Comparison of ENCODE assay signal across 15 cellular contexts in genomic region chr3:46895761-46896160, GRCh38. TPM values are rescaled to one million over a fixed set of nuclear protein-coding genes. Genes with fewer than 3 reads are reported as not detected.
"Had no signal": no experiment of that assay in that cellular context is flagged by ENCODE, and none has a peak within 500 bp of the region (broad histone marks: within the 10 kb centered on the region; RNA-seq: fewer than 3 reads in every experiment).

No MANE protein-coding gene starts in this region.

- DNase-seq: cortex of kidney had no signal

- H3K9me3 ChIP-seq: esophagus muscularis mucosa, gastrocnemius medialis, suprapubic skin, thyroid gland, upper lobe of left lung, uterus had no signal

- H3K27me3 ChIP-seq: dorsolateral prefrontal cortex, gastrocnemius medialis, thyroid gland, uterus had no signal

- H3K4me3 ChIP-seq: dorsolateral prefrontal cortex, esophagus muscularis mucosa, gastrocnemius medialis, lung, smooth muscle cell, suprapubic skin, thyroid gland, upper lobe of left lung, uterus had no signal

- H3K27ac ChIP-seq: dorsolateral prefrontal cortex, esophagus muscularis mucosa, gastrocnemius medialis, parathyroid adenoma, suprapubic skin, thyroid gland, uterus had no signal

- H3K36me3 ChIP-seq: esophagus muscularis mucosa, gastrocnemius medialis, suprapubic skin, thyroid gland, upper lobe of left lung, uterus had no signal

RNA-seq across cellular contexts. Expression of gene PTH1R, which starts 18.2 kb away (rescaled TPM):
- total RNA-seq: natural killer cell treated with Interleukin-12 subunit alpha and Interleukin-12 subunit beta and Interleukin-15 and Interleukin-18, amount 100 ng/mL, for 72 hours had no signal
- polyA plus RNA-seq: immature natural killer cell, keratinocyte had no signal

RNA-seq across cellular contexts. Expression of gene MYL3, which starts 32.5 kb away (rescaled TPM):
- total RNA-seq: natural killer cell treated with Interleukin-12 subunit alpha and Interleukin-12 subunit beta and Interleukin-15 and Interleukin-18, amount 100 ng/mL, for 72 hours; pulmonary artery endothelial cell had no signal
- polyA plus RNA-seq: immature natural killer cell, keratinocyte had no signal
